7 cellular contexts compared by ENCODE assay signal in the genomic region with DNA sequence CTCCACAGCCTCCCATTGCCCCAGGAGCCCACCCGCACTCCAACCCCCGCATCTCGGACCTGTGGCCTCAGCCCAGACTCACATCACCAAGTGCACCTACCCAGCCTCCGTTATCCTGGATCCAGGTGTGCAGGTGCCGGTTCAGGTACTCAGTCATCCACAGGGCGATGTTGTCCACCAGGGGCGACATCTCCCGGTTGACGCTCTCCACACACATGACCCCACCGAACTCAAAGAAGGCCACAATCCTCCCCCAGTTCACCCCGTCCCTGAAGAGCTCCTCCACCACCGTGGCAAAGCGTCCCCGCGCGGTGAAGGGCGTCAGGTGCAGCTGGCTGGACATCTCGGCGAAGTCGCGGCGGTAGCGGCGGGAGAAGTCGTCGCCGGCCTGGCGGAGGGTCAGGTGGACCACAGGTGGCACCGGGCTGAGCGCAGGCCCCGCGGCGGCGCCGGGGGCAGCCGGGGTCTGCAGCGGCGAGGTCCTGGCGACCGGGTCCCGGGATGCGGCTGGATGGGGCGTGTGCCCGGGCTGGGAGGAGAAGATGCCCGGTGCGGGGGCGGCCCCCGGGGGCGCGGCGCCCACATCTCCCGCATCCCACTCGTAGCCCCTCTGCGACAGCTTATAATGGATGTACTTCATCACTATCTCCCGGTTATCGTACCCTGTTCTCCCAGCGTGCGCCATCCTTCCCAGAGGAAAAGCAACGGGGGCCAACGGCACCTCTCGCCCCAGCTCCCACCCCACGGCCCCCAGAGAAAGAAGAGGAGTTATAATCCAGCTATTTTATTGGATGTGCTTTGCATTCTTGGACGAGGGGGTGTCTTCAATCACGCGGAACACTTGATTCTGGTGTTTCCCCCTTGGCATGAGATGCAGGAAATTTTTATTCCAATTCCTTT. TPM values are rescaled to one million over a fixed set of nuclear protein-coding genes. Genes with fewer than 3 reads are reported as not detected.
DNase-seq lines count a peak whose midpoint lies in the region; ATAC-seq and FAIRE-seq lines count a peak whose summit lies in the region.

No MANE protein-coding gene starts in this region.

- peak; percentile 50 for ATAC-seq in HG02798 (IDR thresholded peaks at IDR 0.05; ENCODE audit: poor library complexity, unreplicated experiment)

- no peaks in the 10 kb centered on the region for H3K9me3 ChIP-seq in effector memory CD4-positive, alpha-beta T cell (ENCODE audit: control insufficient read depth, low read length)
- H3K9me3 ChIP-seq in mucosa of rectum (ENCODE audit: control insufficient read depth in 2 of 2, low read length in 2 of 2): no peaks in the 10 kb centered on the region

- peak overlapping the region; percentile 69 to 83 for H3K9ac ChIP-seq in mucosa of rectum (ENCODE audit: low read depth in 1 of 2, low read length in 2 of 2)

- peak; percentile 94 for FAIRE-seq in GM18507 (lab: Jason Lieb, UNC)

- no peaks in the 10 kb centered on the region for H3K36me3 ChIP-seq in effector memory CD4-positive, alpha-beta T cell (ENCODE audit: control insufficient read depth, insufficient read depth, low read length)
- H3K36me3 ChIP-seq in mucosa of rectum (ENCODE audit: control insufficient read depth in 2 of 2, insufficient read depth in 2 of 2, low read length in 2 of 2): no peaks in the 10 kb centered on the region

- no peaks in the 10 kb centered on the region for H3K9me3 Mint-ChIP-seq in activated CD4-positive, alpha-beta memory T cell treated with anti-CD3 and anti-CD28 coated beads, Interleukin-2, amount 10 ng/mL, durations not matched to agents 7 days and 5 days

- peak overlapping the region; percentile 89 for H3K4me3 ChIP-seq in effector memory CD4-positive, alpha-beta T cell (ENCODE audit: insufficient read depth, low read depth, low read length, poor library complexity, severe bottlenecking)
- peak overlapping the region; percentile 91 to 97 for H3K4me3 ChIP-seq in mucosa of rectum (ENCODE audit: low read length in 2 of 2)

- CTCF ChIA-PET in activated CD4-positive, alpha-beta memory T cell treated with anti-CD3 and anti-CD28 coated beads, Interleukin-2, amount 10 ng/mL, durations not matched to agents 7 days and 5 days (lab: Charles Lee): interaction anchor here (0.6 to 3.7 kb wide), 52 partner anchors 8 to 1130 kb away, joined by 3 to 58 read pairs (median 6); a partner anchor contains a TSS

- no peaks in the 10 kb centered on the region for H3K27me3 ChIP-seq in effector memory CD4-positive, alpha-beta T cell (replicated peaks; ENCODE audit: control insufficient read depth, insufficient read depth, low read length, poor library complexity, severe bottlenecking)
- no peaks in the 10 kb centered on the region for H3K27me3 ChIP-seq in mucosa of rectum (ENCODE audit: control insufficient read depth in 2 of 2, insufficient read depth in 2 of 2, low read length in 2 of 2)

- peaks cover 20% of the 10 kb centered on the region for H3K4me1 ChIP-seq in effector memory CD4-positive, alpha-beta T cell (ENCODE audit: control insufficient read depth, insufficient read depth, low read length, poor library complexity, severe bottlenecking)
- H3K4me1 ChIP-seq in mucosa of rectum (ENCODE audit: control insufficient read depth in 2 of 2, insufficient read depth in 2 of 2, low read length in 2 of 2): peaks cover 16 to 17% of the 10 kb centered on the region in 2 donors

- peak overlapping the region; percentile 92 for H3K27ac Mint-ChIP-seq in activated CD4-positive, alpha-beta memory T cell treated with anti-CD3 and anti-CD28 coated beads, Interleukin-2, amount 10 ng/mL, durations not matched to agents 7 days and 5 days

- POLR2A ChIA-PET in activated CD4-positive, alpha-beta memory T cell treated with anti-CD3 and anti-CD28 coated beads, Interleukin-2, amount 10 ng/mL, durations not matched to agents 7 days and 5 days (lab: Charles Lee): interaction anchor here (0.6 to 4.2 kb wide), 34 partner anchors 16 to 534 kb away, joined by 3 to 112 read pairs (median 7); a partner anchor contains a TSS

- peak overlapping the region; percentile 84 for H3K27ac ChIP-seq in effector memory CD4-positive, alpha-beta T cell (ENCODE audit: insufficient read depth, low read length, poor library complexity, severe bottlenecking)
- H3K27ac ChIP-seq in mucosa of rectum (ENCODE audit: low read depth in 2 of 2, low read length in 2 of 2): peak overlapping the region; percentile 38 to 67

- peak overlapping the region; percentile 92 for H3K4me3 Mint-ChIP-seq in activated CD4-positive, alpha-beta memory T cell treated with anti-CD3 and anti-CD28 coated beads, Interleukin-2, amount 10 ng/mL, durations not matched to agents 7 days and 5 days

- H3K4me1 Mint-ChIP-seq in activated CD4-positive, alpha-beta memory T cell treated with anti-CD3 and anti-CD28 coated beads, Interleukin-2, amount 10 ng/mL, durations not matched to agents 7 days and 5 days: peaks cover 45% of the 10 kb centered on the region

- DNase-seq in GM18507 (ENCODE audit: extremely low spot score, insufficient read length, low read depth) (peak; percentile 52), NCI-H2196 (lab: John Stamatoyannopoulos, UW; ENCODE audit: unreplicated experiment) (peak; percentile 87)
- peak; percentile 89 for DNase-seq in activated CD4-positive, alpha-beta memory T cell treated with anti-CD3 and anti-CD28 coated beads, Interleukin-2, amount 10 ng/mL, durations not matched to agents 7 days and 5 days
- peak; percentile 69 to 76 (median 73) for DNase-seq in effector memory CD4-positive, alpha-beta T cell
- peak; percentile 89 for DNase-seq in stimulated activated CD8-positive, alpha-beta memory T cell treated with anti-CD3 and anti-CD28 coated beads, Interleukin-4, amount 100 ng/mL, for 48 hours

- peaks cover 59% of the 10 kb centered on the region for H3K36me3 Mint-ChIP-seq in activated CD4-positive, alpha-beta memory T cell treated with anti-CD3 and anti-CD28 coated beads, Interleukin-2, amount 10 ng/mL, durations not matched to agents 7 days and 5 days (ENCODE audit: low read depth)

- no peaks in the 10 kb centered on the region for H3K27me3 Mint-ChIP-seq in activated CD4-positive, alpha-beta memory T cell treated with anti-CD3 and anti-CD28 coated beads, Interleukin-2, amount 10 ng/mL, durations not matched to agents 7 days and 5 days

RNA-seq across cellular contexts. Expression of a gene that starts 1.3 kb away (rescaled TPM):
- total RNA-seq in activated CD4-positive, alpha-beta memory T cell treated with anti-CD3 and anti-CD28 coated beads, Interleukin-2, amount 10 ng/mL, durations not matched to agents 7 days and 5 days: 100 to 1,000 TPM; 102 to 109 TPM

RNA-seq across cellular contexts. Expression of a gene that starts 48.8 kb away (rescaled TPM):
- 10 to 100 TPM; 60.9 to 66.4 TPM for total RNA-seq in activated CD4-positive, alpha-beta memory T cell treated with anti-CD3 and anti-CD28 coated beads, Interleukin-2, amount 10 ng/mL, durations not matched to agents 7 days and 5 days

Comparison
In these comparisons a context has a peak if more than half of its experiments do, and no peak if none do; other contexts are left out.
1. Peak in every context shown above with its lines: DNase-seq, ATAC-seq, H3K4me3 ChIP-seq and H3K27ac ChIP-seq.